ENCODE assay signal across 8 cellular contexts in genomic region chr12:3885179-3886094, GRCh38. TPM values are rescaled to one million over a fixed set of nuclear protein-coding genes. Genes with fewer than 3 reads are reported as not detected.
DNase-seq lines count a peak whose midpoint lies in the region; ATAC-seq and TF ChIP-seq lines count a peak whose summit lies in the region.

No MANE protein-coding gene starts in this region.

- H3K4me1 ChIP-seq in GM23338 (ENCODE audit: insufficient read depth) (peaks cover 11% of the 10 kb centered on the region; the same call in 1 of the 2 replicates), suprapubic skin (no peaks in the 10 kb centered on the region)

- no peak for TF ChIP-seq EP300 in suprapubic skin (IDR thresholded peaks at IDR 0.05)

- H3K9me3 Mint-ChIP-seq in GM23338 = no peaks in the 10 kb centered on the region
- no peaks in the 10 kb centered on the region for H3K9me3 Mint-ChIP-seq in activated T-helper 2 cell treated with anti-CD3 and anti-CD28 coated beads, Interferon-gamma antibody, Interleukin-2, Interleukin-4, amounts not matched to agents 10 μg/mL and 5 μg/mL and 100 μg/mL, durations not matched to agents 14 hours and 24 hours and 36 hours

- ATAC-seq in GM23338 = no peak; the same call in 2 of the 3 replicates
- no peak for ATAC-seq in GM21825 (IDR thresholded peaks at IDR 0.05; ENCODE audit: unreplicated experiment)

- no peak for TF ChIP-seq POLR2A in suprapubic skin (IDR thresholded peaks at IDR 0.05)

- no peak overlapping the region for H3K27ac Mint-ChIP-seq in GM23338
- H3K27ac Mint-ChIP-seq in activated T-helper 2 cell treated with anti-CD3 and anti-CD28 coated beads, Interferon-gamma antibody, Interleukin-2, Interleukin-4, amounts not matched to agents 10 μg/mL and 5 μg/mL and 100 μg/mL, durations not matched to agents 14 hours and 24 hours and 36 hours = no peak overlapping the region

- H3K9me3 ChIP-seq in suprapubic skin = no peaks in the 10 kb centered on the region

- H3K9me2 ChIP-seq in GM23338 (ENCODE audit: insufficient read depth) = no peaks in the 10 kb centered on the region

- peaks cover 13% of the 10 kb centered on the region for H3K4me1 Mint-ChIP-seq in GM23338
- H3K4me1 Mint-ChIP-seq in activated T-helper 2 cell treated with anti-CD3 and anti-CD28 coated beads, Interferon-gamma antibody, Interleukin-2, Interleukin-4, amounts not matched to agents 10 μg/mL and 5 μg/mL and 100 μg/mL, durations not matched to agents 14 hours and 24 hours and 36 hours (ENCODE audit: low read depth) = peaks cover 14% of the 10 kb centered on the region

- no peak overlapping the region for H3K27ac ChIP-seq in GM23338 (ENCODE audit: low read depth)
- H3K27ac ChIP-seq in suprapubic skin = peak overlapping the region; percentile 35

- H4K20me1 ChIP-seq in GM23338 (replicated peaks; ENCODE audit: insufficient read depth) = no peaks in the 10 kb centered on the region

- H3K4me3 ChIP-seq in GM23338 (no peak overlapping the region), suprapubic skin (peak overlapping the region; percentile 39)

- no peaks in the 10 kb centered on the region for H3K79me2 ChIP-seq in GM23338 (replicated peaks; ENCODE audit: insufficient read depth)

- H3K27me3 Mint-ChIP-seq in GM23338 (ENCODE audit: insufficient read depth, low read depth, poor library complexity) = peaks cover 2% of the 10 kb centered on the region
- peaks cover 8% of the 10 kb centered on the region for H3K27me3 Mint-ChIP-seq in activated T-helper 2 cell treated with anti-CD3 and anti-CD28 coated beads, Interferon-gamma antibody, Interleukin-2, Interleukin-4, amounts not matched to agents 10 μg/mL and 5 μg/mL and 100 μg/mL, durations not matched to agents 14 hours and 24 hours and 36 hours (ENCODE audit: low read depth)

- peak; percentile 83 to 95 for TF ChIP-seq CTCF in GM23338 (conservative IDR thresholded peaks at IDR 0.05; ENCODE audit: low read depth in 2 of 2)
- TF ChIP-seq CTCF in suprapubic skin (IDR thresholded peaks at IDR 0.05) = peak; percentile 71 to 78

- H3K4me3 Mint-ChIP-seq in GM23338 = no peak overlapping the region
- H3K4me3 Mint-ChIP-seq in activated T-helper 2 cell treated with anti-CD3 and anti-CD28 coated beads, Interferon-gamma antibody, Interleukin-2, Interleukin-4, amounts not matched to agents 10 μg/mL and 5 μg/mL and 100 μg/mL, durations not matched to agents 14 hours and 24 hours and 36 hours (ENCODE audit: low read depth) = no peak overlapping the region

- intact Hi-C loops in activated T-helper 2 cell treated with anti-CD3 and anti-CD28 coated beads, Interferon-gamma antibody, Interleukin-2, Interleukin-4, amounts not matched to agents 10 μg/mL and 5 μg/mL and 100 μg/mL, durations not matched to agents 14 hours and 24 hours and 36 hours (cut with micrococcal nuclease) = loop anchor here (1.0 to 5.0 kb wide), 5 partner anchors 77 to 392 kb away; no protein-coding TSS in a partner anchor

- DNase-seq in COLO829 (ENCODE audit: low spot score) = peak; percentile 19
- peak; percentile 75 for DNase-seq in GM23338 (ENCODE audit: low spot score)
- DNase-seq in RPMI7951 (ENCODE audit: low read depth) = peak; percentile 58
- peak; percentile 42 for DNase-seq in cerebellar cortex (ENCODE audit: low spot score)
- peak; percentile 79 for DNase-seq in left kidney (ENCODE audit: low read depth, low spot score)
- no peak for DNase-seq in suprapubic skin (ENCODE audit: low spot score in 2 of 2)
- DNase-seq in activated T-helper 2 cell treated with anti-CD3 and anti-CD28 coated beads, Interferon-gamma antibody, Interleukin-2, Interleukin-4, amounts not matched to agents 10 μg/mL and 5 μg/mL and 100 μg/mL, durations not matched to agents 14 hours and 24 hours and 36 hours (ENCODE audit: low spot score) = no peak

- whole genome bisulfite sequencing in suprapubic skin = 42% methylated on average over 9 of the region's 9 CpGs

- no peaks in the 10 kb centered on the region for H3F3A ChIP-seq in GM23338 (replicated peaks; ENCODE audit: low read depth)

- H3K36me3 ChIP-seq in GM23338 (ENCODE audit: insufficient read depth) = no peaks in the 10 kb centered on the region
- H3K36me3 ChIP-seq in suprapubic skin = no peaks in the 10 kb centered on the region

- no peak overlapping the region for H3K4me2 ChIP-seq in GM23338

- H3K27me3 ChIP-seq in GM23338 (ENCODE audit: insufficient read depth) (no peaks in the 10 kb centered on the region), suprapubic skin (peaks cover 16% of the 10 kb centered on the region)

- H3K36me3 Mint-ChIP-seq in GM23338 (ENCODE audit: low read depth) = no peaks in the 10 kb centered on the region
- no peaks in the 10 kb centered on the region for H3K36me3 Mint-ChIP-seq in activated T-helper 2 cell treated with anti-CD3 and anti-CD28 coated beads, Interferon-gamma antibody, Interleukin-2, Interleukin-4, amounts not matched to agents 10 μg/mL and 5 μg/mL and 100 μg/mL, durations not matched to agents 14 hours and 24 hours and 36 hours (ENCODE audit: low read depth)

- H2AFZ ChIP-seq in GM23338 = no peak overlapping the region

TF ChIP-seq in GM23338, 12 proteins besides CTCF, POLR2A, EP300 and RAD21 (continues in another document):
- no peak for TF ChIP-seq ZNF114 (CRISPR knock-in tag; IDR thresholded peaks at IDR 0.05)
- TF ChIP-seq POLR2AphosphoS5 (IDR thresholded peaks at IDR 0.05; ENCODE audit: low read depth) = no peak
- no peak for TF ChIP-seq CREB1 (CRISPR knock-in tag; IDR thresholded peaks at IDR 0.05; ENCODE audit: low read depth)
- TF ChIP-seq JUNB (IDR thresholded peaks at IDR 0.05; ENCODE audit: unreplicated experiment) = no peak
- no peak for TF ChIP-seq ZNF331 (CRISPR knock-in tag; IDR thresholded peaks at IDR 0.05; ENCODE audit: low read depth)
- no peak for TF ChIP-seq REST (IDR thresholded peaks at IDR 0.05; ENCODE audit: unreplicated experiment)
- TF ChIP-seq NANOG (IDR thresholded peaks at IDR 0.05; ENCODE audit: borderline replicate concordance) = no peak
- TF ChIP-seq EZH2phosphoT487 (IDR thresholded peaks at IDR 0.05; ENCODE audit: unreplicated experiment) = no peak
- TF ChIP-seq ETS1 (IDR thresholded peaks at IDR 0.05) = no peak
- no peak for TF ChIP-seq EZH2 (IDR thresholded peaks at IDR 0.05; ENCODE audit: low read depth, unreplicated experiment)

RNA-seq across cellular contexts. Expression of gene PARP11, which starts 12.2 kb away (rescaled TPM):
- total RNA-seq in GM23338 (2014; rRNA removed; shearing (Covaris generic)) = 10.8 and 11.5 TPM in 2 replicates
- polyA plus RNA-seq in GM23338 (2016; fragmentation: Nextera tagmentation; extraction: Ambion mirVana) = 3.4 and 4.8 TPM in 2 replicates
- total RNA-seq in RPMI7951 (2014; rRNA removed; shearing (Covaris generic)) = 4.8 and 6.1 TPM in 2 replicates
- total RNA-seq in suprapubic skin = 1 to 10 TPM; 2.3 to 5.8 (median 3.6) TPM
- total RNA-seq in activated T-helper 2 cell treated with anti-CD3 and anti-CD28 coated beads, Interferon-gamma antibody, Interleukin-2, Interleukin-4, amounts not matched to agents 10 μg/mL and 5 μg/mL and 100 μg/mL, durations not matched to agents 14 hours and 24 hours and 36 hours = 15.3 and 16.0 TPM in 2 replicates

Comparison
In these comparisons a context has a peak if more than half of its experiments do, and no peak if none do; other contexts are left out.
1. DNase-seq: peak in COLO829 (single experiment), GM23338 (single experiment), RPMI7951 (single experiment), cerebellar cortex (single experiment) and left kidney (single experiment); none in suprapubic skin (0 of 2) and activated T-helper 2 cell treated with anti-CD3 and anti-CD28 coated beads, Interferon-gamma antibody, Interleukin-2, Interleukin-4, amounts not matched to agents 10 μg/mL and 5 μg/mL and 100 μg/mL, durations not matched to agents 14 hours and 24 hours and 36 hours (single experiment).